Comparison of ENCODE assay signal across 8 cellular contexts in the genomic region with DNA sequence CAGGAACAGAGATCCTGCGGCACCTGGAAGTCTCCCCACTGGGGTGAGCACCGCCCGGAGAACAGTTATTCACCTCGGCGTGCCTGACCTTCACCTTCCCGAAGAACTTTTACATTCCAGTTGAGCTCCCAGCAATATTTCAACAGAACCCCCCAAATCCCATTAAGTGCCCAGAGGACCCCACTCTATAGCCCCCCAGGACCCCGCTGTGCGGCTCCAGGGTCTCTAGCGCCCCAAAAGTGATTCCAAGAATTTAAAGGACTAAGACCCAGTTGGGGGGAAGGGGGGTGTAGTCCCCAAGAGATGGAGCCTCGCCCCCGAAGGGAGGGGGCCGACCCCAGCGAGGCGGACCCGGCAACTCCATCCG. TPM values are rescaled to one million over a fixed set of nuclear protein-coding genes. Genes with fewer than 3 reads are reported as not detected.
DNase-seq lines count a peak whose midpoint lies in the region; ATAC-seq, FAIRE-seq and TF ChIP-seq lines count a peak whose summit lies in the region.

No MANE protein-coding gene starts in this region.

- peak; percentile 50; the same call in 1 of the 2 replicates for TF ChIP-seq POLR2A in Raji (IDR thresholded peaks at IDR 0.05; ENCODE audit: insufficient read depth, low read depth, low read length)

- no peak for TF ChIP-seq CTCF in parathyroid adenoma (IDR thresholded peaks at IDR 0.05)

- H3K79me2 ChIP-seq in parathyroid adenoma: no peaks in the 10 kb centered on the region

- H3K9ac ChIP-seq in parathyroid adenoma: peak overlapping the region; percentile 20

- FAIRE-seq in G401.6 (lab: Jason Lieb, UNC): peak; percentile 70

- DNase-seq in NCI-H345 treated with DMSO at 0.1 percent for 48 hours (lab: John Stamatoyannopoulos, UW; ENCODE audit: unreplicated experiment): no peak

- no peak for ATAC-seq in HG02938 (IDR thresholded peaks at IDR 0.05; ENCODE audit: unreplicated experiment)
- ATAC-seq in HG02884 (IDR thresholded peaks at IDR 0.05; ENCODE audit: unreplicated experiment): no peak
- no peak for ATAC-seq in HG02840 (IDR thresholded peaks at IDR 0.05; ENCODE audit: low FRiP score, unreplicated experiment)

- peaks cover 0 to 1% of the 10 kb centered on the region in 2 donors for H3K9me3 ChIP-seq in esophagus (ENCODE audit: control insufficient read depth in 2 of 2, insufficient read depth in 1 of 2, low read depth in 1 of 2, low read length in 1 of 2)
- no peaks in the 10 kb centered on the region for H3K9me3 ChIP-seq in parathyroid adenoma (ENCODE audit: control insufficient read depth, low read length)

- H3K36me3 ChIP-seq in esophagus (ENCODE audit: control insufficient read depth in 2 of 2, insufficient read depth in 2 of 2, low read length in 1 of 2) (peaks cover 3 to 17% of the 10 kb centered on the region in 2 donors), parathyroid adenoma (ENCODE audit: control insufficient read depth, insufficient read depth, low read length) (no peaks in the 10 kb centered on the region)

- 0% methylated on average over 15 to 16 of the region's 16 CpGs for WGBS in esophagus, 2 donors

- H3K27ac ChIP-seq in esophagus (ENCODE audit: low read depth in 2 of 2, low read length in 1 of 2) (peak overlapping the region; percentile 74 to 92), parathyroid adenoma (peak overlapping the region; percentile 81)

- H3K4me1 ChIP-seq in esophagus (ENCODE audit: control insufficient read depth in 2 of 2, insufficient read depth in 2 of 2, low read length in 1 of 2) (peaks cover 0 to 3% of the 10 kb centered on the region in 2 donors), parathyroid adenoma (peaks cover 18% of the 10 kb centered on the region)

- H3K4me3 ChIP-seq in esophagus (ENCODE audit: low read depth in 1 of 2, low read length in 2 of 2): peak overlapping the region; percentile 83
- H3K4me3 ChIP-seq in parathyroid adenoma (ENCODE audit: low read depth, low read length): peak overlapping the region; percentile 98

- no peaks in the 10 kb centered on the region for H3K27me3 ChIP-seq in esophagus (ENCODE audit: control insufficient read depth in 1 of 2, insufficient read depth in 2 of 2, low read length in 2 of 2)
- H3K27me3 ChIP-seq in parathyroid adenoma (ENCODE audit: control insufficient read depth, insufficient read depth, low read length): no peaks in the 10 kb centered on the region

- H3K4me2 ChIP-seq in parathyroid adenoma (ENCODE audit: low read length): peak overlapping the region; percentile 98

- peak overlapping the region; percentile 61 for H2AFZ ChIP-seq in parathyroid adenoma

RNA-seq across cellular contexts. Expression of gene GPR108, which starts 0.5 kb away (rescaled TPM):
- polyA plus RNA-seq in esophagus: 10 to 100 TPM; 55.8 to 93.8 TPM

RNA-seq across cellular contexts. Expression of gene TRIP10, which starts 2.6 kb away (rescaled TPM):
- 100 to 1,000 TPM; 191 to 519 TPM for polyA plus RNA-seq in esophagus

RNA-seq across cellular contexts. Expression of gene C3, which starts 16.4 kb away (rescaled TPM):
- polyA plus RNA-seq in esophagus: 100 to 1,000 TPM in 1 of 2 donors, 10 to 100 TPM in 1; 25.6 to 137 TPM

RNA-seq across cellular contexts. Expression of gene SH2D3A, which starts 30.3 kb away (rescaled TPM):
- 10 to 100 TPM; 29.6 to 48.7 TPM for polyA plus RNA-seq in esophagus

RNA-seq across cellular contexts. Expression of gene VAV1, which starts 35.6 kb away (rescaled TPM):
- polyA plus RNA-seq in esophagus: 1 to 10 TPM; 1.3 to 8.4 TPM
